16 cellular contexts compared by ENCODE assay signal in genomic region chr21:17191346-17191993, GRCh38.
DNase-seq lines count a peak whose midpoint lies in the region; TF ChIP-seq lines count a peak whose summit lies in the region.
"Had no signal": no experiment of that assay in that cellular context is flagged by ENCODE, and none has a peak within 500 bp of the region (broad histone marks: within the 10 kb centered on the region; RNA-seq: fewer than 3 reads in every experiment).

No MANE protein-coding gene starts in this region.

- H3K4me1 ChIP-seq in mammary epithelial cell (ENCODE audit: insufficient read depth, low read length): no peaks in the 10 kb centered on the region
- no peaks in the 10 kb centered on the region for H3K4me1 ChIP-seq in osteoblast (ENCODE audit: insufficient read depth, low read length)
- H3K4me1 ChIP-seq: A549; BLaER1 treated with 17β-estradiol and CSF1 and Interleukin-3, amounts not matched to agents 10 nM and 100 nM; SJCRH30 had no signal

- TF ChIP-seq CTCF in mammary epithelial cell (conservative IDR thresholded peaks at IDR 0.05 in 1 of 2, IDR thresholded peaks at IDR 0.05 in 1 of 2; ENCODE audit: extremely low read depth in 1 of 2, insufficient read depth in 1 of 2, low read depth in 1 of 2, low read length in 2 of 2) (no peak), osteoblast (IDR thresholded peaks at IDR 0.05; ENCODE audit: extremely low read depth, low read depth, low read length) (no peak)

- H3K9me3 ChIP-seq in MG63: peaks cover 4% of the 10 kb centered on the region; the same call in 1 of the 2 replicates
- H3K9me3 ChIP-seq in mammary epithelial cell (replicated peaks; ENCODE audit: insufficient read depth, low read length): peaks cover 14% of the 10 kb centered on the region
- peaks cover 4% of the 10 kb centered on the region for H3K9me3 ChIP-seq in osteoblast (ENCODE audit: low read depth, low read length)
- H3K9me3 ChIP-seq: A549, SJCRH30 had no signal

- H3K4me3 ChIP-seq in MG63 (no peak overlapping the region), mammary epithelial cell (replicated peaks in 1 of 3; ENCODE audit: insufficient read depth in 1 of 3, low read depth in 2 of 3, low read length in 3 of 3) (no peak overlapping the region), osteoblast (ENCODE audit: insufficient read depth, low read length) (no peak overlapping the region)
- H3K4me3 ChIP-seq: A549; BLaER1 treated with 17β-estradiol and CSF1 and Interleukin-3, amounts not matched to agents 10 nM and 100 nM; SJCRH30 had no signal

- H2AFZ ChIP-seq in mammary epithelial cell (ENCODE audit: low read depth, low read length): no peak overlapping the region
- peak overlapping the region; percentile 10 for H2AFZ ChIP-seq in osteoblast (ENCODE audit: low read length)

- no peak overlapping the region for H3K9ac ChIP-seq in mammary epithelial cell (ENCODE audit: insufficient read depth, low read length)
- H3K9ac ChIP-seq: BLaER1 treated with 17β-estradiol and CSF1 and Interleukin-3, amounts not matched to agents 10 nM and 100 nM had no signal

- H3K79me2 ChIP-seq in mammary epithelial cell (ENCODE audit: insufficient read depth, low read length) (no peaks in the 10 kb centered on the region), osteoblast (ENCODE audit: insufficient read depth, low read length) (no peaks in the 10 kb centered on the region)

- in situ Hi-C loops in mammary epithelial cell (cut with MboI; ENCODE audit: low sequenced_read_pairs in 2 of 2): no loop called here

- H3K27me3 ChIP-seq in MG63: no peaks in the 10 kb centered on the region
- no peaks in the 10 kb centered on the region for H3K27me3 ChIP-seq in mammary epithelial cell (ENCODE audit: insufficient read depth, low read length)
- no peaks in the 10 kb centered on the region for H3K27me3 ChIP-seq in osteoblast (ENCODE audit: insufficient read depth, low read length)
- H3K27me3 ChIP-seq: BLaER1 treated with 17β-estradiol and CSF1 and Interleukin-3, amounts not matched to agents 10 nM and 100 nM; SJCRH30 had no signal

- BruUV-seq in mammary epithelial cell (replicated peaks; lab: Mats Ljungman, UMichigan): no TSS peak

- H3K36me3 ChIP-seq in MG63 (no peaks in the 10 kb centered on the region), mammary epithelial cell (ENCODE audit: insufficient read depth, low read length) (no peaks in the 10 kb centered on the region), osteoblast (ENCODE audit: insufficient read depth, low read length) (no peaks in the 10 kb centered on the region)
- H3K36me3 ChIP-seq: BLaER1 treated with 17β-estradiol and CSF1 and Interleukin-3, amounts not matched to agents 10 nM and 100 nM; SJCRH30 had no signal

- intact Hi-C loops in mammary epithelial cell (cut with micrococcal nuclease): no loop called here

- dilution Hi-C loops in mammary epithelial cell (cut with HindIII; ENCODE audit: low sequenced_read_pairs): no loop called here

- H3K27ac ChIP-seq in mammary epithelial cell (ENCODE audit: insufficient read depth, low read depth, low read length): no peak overlapping the region
- no peak overlapping the region for H3K27ac ChIP-seq in osteoblast (ENCODE audit: low read depth, low read length)
- H3K27ac ChIP-seq: A549; BLaER1 treated with 17β-estradiol and CSF1 and Interleukin-3, amounts not matched to agents 10 nM and 100 nM; SJCRH30 had no signal

- DNase-seq in AG20443 (ENCODE audit: low spot score) (peak; percentile 6), MG63 (peak; percentile 61), mammary epithelial cell (peak; percentile 1), osteoblast (ENCODE audit: insufficient read length, low spot score, missing footprints) (no peak), iPS-NIHi7 (ENCODE audit: extremely low spot score) (no peak)
- DNase-seq in stimulated activated naive CD4-positive, alpha-beta T cell (lab: John Stamatoyannopoulos, UW): no peak
- DNase-seq in activated naive CD4-positive, alpha-beta T cell (lab: John Stamatoyannopoulos, UW): no peak
- DNase-seq: CD8-positive, alpha-beta T cell; GDM1; H9; MV-4-11; NCI-H226; NCI-H524 treated with DMSO at 0.1 percent for 48 hours; SJCRH30 had no signal

- WGBS in mammary epithelial cell (ENCODE audit: low coverage, missing lambda C conversion rate): 0% methylated on average over 1 of the region's 1 CpG

- H3K4me2 ChIP-seq in mammary epithelial cell (ENCODE audit: insufficient read depth, low read depth, low read length): no peak overlapping the region
- no peak overlapping the region for H3K4me2 ChIP-seq in osteoblast (ENCODE audit: insufficient read depth, low read length)
- H3K4me2 ChIP-seq: A549; BLaER1 treated with 17β-estradiol and CSF1 and Interleukin-3, amounts not matched to agents 10 nM and 100 nM had no signal

- no peaks in the 10 kb centered on the region for H4K20me1 ChIP-seq in mammary epithelial cell (ENCODE audit: insufficient read depth, low read length)
- H4K20me1 ChIP-seq in osteoblast (ENCODE audit: insufficient read depth, low read length): no peaks in the 10 kb centered on the region
- H4K20me1 ChIP-seq: BLaER1 treated with 17β-estradiol and CSF1 and Interleukin-3, amounts not matched to agents 10 nM and 100 nM had no signal

- CTCF ChIA-PET in mammary epithelial cell (lab: Charles Lee; ENCODE audit: low non-redundant PET): no interaction called here

Comparison
In these comparisons a context has a peak if more than half of its experiments do, and no peak if none do; other contexts are left out.
1. DNase-seq: peak in AG20443 (single experiment), MG63 (single experiment) and mammary epithelial cell (single experiment); none in osteoblast (single experiment), iPS-NIHi7 (single experiment), stimulated activated naive CD4-positive, alpha-beta T cell (0 of 6) and activated naive CD4-positive, alpha-beta T cell (0 of 4).